In genomic region chr3:149536429-149536828, GRCh38 we compare ENCODE assay signal across 10 cellular contexts.
DNase-seq lines count a peak whose midpoint lies in the region; ATAC-seq and TF ChIP-seq lines count a peak whose summit lies in the region.
"Had no signal": no experiment of that assay in that cellular context is flagged by ENCODE, and none has a peak within 500 bp of the region (broad histone marks: within the 10 kb centered on the region; RNA-seq: fewer than 3 reads in every experiment).

No MANE protein-coding gene starts in this region.

- H3K4me1 ChIP-seq in iPS DF 6.9 (ENCODE audit: control insufficient read depth, insufficient read depth, low read length) = no peaks in the 10 kb centered on the region

- no CpG with 5 or more reads among the region's 11 CpGs for WGBS in iPS DF 6.9 (ENCODE audit: insufficient coverage, insufficient read length)

- ATAC-seq in HG02571 (IDR thresholded peaks at IDR 0.05; ENCODE audit: unreplicated experiment) (no peak), GM21367 (IDR thresholded peaks at IDR 0.05; ENCODE audit: unreplicated experiment) (no peak)

- TF ChIP-seq CTCF in astrocyte of the spinal cord (IDR thresholded peaks at IDR 0.05; ENCODE audit: low read depth, low read length) = no peak
- TF ChIP-seq CTCF in WERI-Rb-1 (IDR thresholded peaks at IDR 0.05; ENCODE audit: low read depth, low read length) = no peak

- no peaks in the 10 kb centered on the region; the same call in 1 of the 2 replicates for H3K9me3 ChIP-seq in iPS DF 6.9 (ENCODE audit: control insufficient read depth, insufficient read depth, low read length)
- no peaks in the 10 kb centered on the region for H3K9me3 ChIP-seq in WERI-Rb-1 (ENCODE audit: severe bottlenecking)

- H3K36me3 ChIP-seq in iPS DF 6.9 (ENCODE audit: control insufficient read depth, insufficient read depth, low read length) = no peaks in the 10 kb centered on the region
- H3K36me3 ChIP-seq in WERI-Rb-1 = no peaks in the 10 kb centered on the region

- H3K4me3 ChIP-seq in astrocyte of the spinal cord (ENCODE audit: low read depth, low read length) (no peak overlapping the region), iPS DF 6.9 (ENCODE audit: low read length) (no peak overlapping the region), WERI-Rb-1 (ENCODE audit: low read depth, low read length) (no peak overlapping the region)

- H3K27ac ChIP-seq in iPS DF 6.9 (ENCODE audit: low read length) = no peak overlapping the region
- no peak overlapping the region for H3K27ac ChIP-seq in WERI-Rb-1

- in situ Hi-C loops in astrocyte of the spinal cord (cut with HindIII; ENCODE audit: low sequenced_read_pairs) = no loop called here

- peak; percentile 27 for DNase-seq in HCEC 1CT
- peak; percentile 75 for DNase-seq in astrocyte of the spinal cord (ENCODE audit: low read depth, low spot score)
- peak; percentile 18 for DNase-seq in iPS DF 6.9 (ENCODE audit: low read depth, low spot score)
- DNase-seq in retina = peak; percentile 65
- no peak for DNase-seq in SW 1271 (lab: John Stamatoyannopoulos, UW)
- DNase-seq in WERI-Rb-1 = no peak
- DNase-seq: activated CD4-positive, alpha-beta memory T cell treated with anti-CD3 and anti-CD28 coated beads for 36 hours; NCI-H1417 treated with DMSO at 0.1 percent for 48 hours had no signal

- H3K27me3 ChIP-seq in iPS DF 6.9 (ENCODE audit: control insufficient read depth, insufficient read depth, low read length) (no peaks in the 10 kb centered on the region), WERI-Rb-1 (ENCODE audit: insufficient read depth, low read depth, severe bottlenecking) (no peaks in the 10 kb centered on the region)

Comparison
In these comparisons a context has a peak if more than half of its experiments do, and no peak if none do; other contexts are left out.
1. DNase-seq: peak in HCEC 1CT (single experiment), astrocyte of the spinal cord (single experiment), iPS DF 6.9 (single experiment) and retina (single experiment); none in SW 1271 (0 of 2) and WERI-Rb-1 (single experiment).